In the genomic region with DNA sequence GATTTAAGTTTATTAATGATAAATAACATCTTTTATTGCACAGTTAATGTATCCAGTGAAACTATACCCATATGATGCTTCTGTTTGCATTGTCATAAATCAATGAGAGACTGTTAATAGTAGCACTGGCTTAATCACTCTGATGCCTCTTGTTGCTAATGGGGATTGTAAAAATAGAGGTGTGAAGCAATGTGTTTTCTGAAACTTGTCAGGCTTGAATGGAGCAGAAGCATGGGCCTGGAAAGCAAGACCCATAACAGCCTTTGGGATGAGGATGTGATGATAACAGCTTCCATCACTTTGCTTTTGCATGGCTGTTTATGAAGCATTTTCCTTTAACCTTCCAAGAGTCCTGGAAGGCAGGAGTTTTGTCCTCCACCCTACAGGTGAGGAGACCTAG, we compare ENCODE assay signal across 22 cellular contexts.
"Had no signal": no experiment of that assay in that cellular context is flagged by ENCODE, and none has a peak within 500 bp of the region (broad histone marks: within the 10 kb centered on the region; RNA-seq: fewer than 3 reads in every experiment).

No MANE protein-coding gene starts in this region.

- H3K27me3 ChIP-seq: gastrocnemius medialis, heart right ventricle, neutrophil, testis, upper lobe of right lung had no signal

- H3K4me3 Mint-ChIP-seq: naive thymus-derived CD4-positive, alpha-beta T cell; stimulated activated naive CD8-positive, alpha-beta T cell treated with anti-CD3 and anti-CD28 coated beads, Interleukin-15, Interleukin-2, amounts not matched to agents 100 ng/mL and 50 ng/mL, for 24 hours had no signal

- H3K9me3 Mint-ChIP-seq: stimulated activated naive CD8-positive, alpha-beta T cell treated with anti-CD3 and anti-CD28 coated beads, Interleukin-15, Interleukin-2, amounts not matched to agents 100 ng/mL and 50 ng/mL, for 24 hours had no signal

- H3K4me1 Mint-ChIP-seq: naive thymus-derived CD4-positive, alpha-beta T cell had no signal

- H3K4me3 ChIP-seq: gastrocnemius medialis, heart right ventricle, mucosa of descending colon, testis, upper lobe of right lung had no signal

- DNase-seq: activated CD4-positive, alpha-beta T cell treated with anti-CD3 and anti-CD28 coated beads for 1 hour; activated CD4-positive, alpha-beta T cell treated with anti-CD3 and anti-CD28 coated beads, Interleukin-2, amount 50 U/mL, for 4 hours; activated naive CD4-positive, alpha-beta T cell treated with Interleukin-2 at 50 U/mL for 16 hours; activated T-cell treated with anti-CD3 and anti-CD28 coated beads for 4 hours; aorta; gastrocnemius medialis; heart right ventricle; mammary epithelial cell; mucosa of descending colon; naive thymus-derived CD4-positive, alpha-beta T cell; retina; small intestine; stimulated activated CD4-positive, alpha-beta T cell treated with anti-CD3 and anti-CD28 coated beads, Interleukin-4, amount 100 ng/mL, for 4 hours; stimulated activated CD8-positive, alpha-beta memory T cell treated with anti-CD3 and anti-CD28 coated beads, Interleukin-4, amount 100 ng/mL, for 48 hours; T-helper 1 cell; T1000; testis; upper lobe of right lung had no signal

- H3K36me3 Mint-ChIP-seq: naive thymus-derived CD4-positive, alpha-beta T cell had no signal

- ATAC-seq: gastrocnemius medialis; left lobe of liver; mucosa of descending colon; naive thymus-derived CD4-positive, alpha-beta T cell; upper lobe of right lung had no signal

- H3K27ac ChIP-seq: gastrocnemius medialis, neutrophil, testis, upper lobe of right lung, VCaP had no signal

- H3K36me3 ChIP-seq: gastrocnemius medialis, heart right ventricle, neutrophil, upper lobe of right lung had no signal

- H3K4me1 ChIP-seq: gastrocnemius medialis, upper lobe of right lung had no signal

- H3K9me3 ChIP-seq: gastrocnemius medialis, mucosa of descending colon, neutrophil, testis, upper lobe of right lung had no signal

- H3K27ac Mint-ChIP-seq: naive thymus-derived CD4-positive, alpha-beta T cell; stimulated activated naive CD8-positive, alpha-beta T cell treated with anti-CD3 and anti-CD28 coated beads, Interleukin-15, Interleukin-2, amounts not matched to agents 100 ng/mL and 50 ng/mL, for 24 hours had no signal
